In genomic region chr1:58884706-58885661, GRCh38 we compare ENCODE assay signal across 8 cellular contexts.
DNase-seq lines count a peak whose midpoint lies in the region; ATAC-seq and TF ChIP-seq lines count a peak whose summit lies in the region.
"Had no signal": no experiment of that assay in that cellular context is flagged by ENCODE, and none has a peak within 500 bp of the region (broad histone marks: within the 10 kb centered on the region; RNA-seq: fewer than 3 reads in every experiment).

No MANE protein-coding gene starts in this region.

- H4K20me1 ChIP-seq in KMS-11 (ENCODE audit: insufficient read depth) (no peaks in the 10 kb centered on the region), PC-9 (ENCODE audit: insufficient read depth) (no peaks in the 10 kb centered on the region)

- TF ChIP-seq POLR2A in stomach (IDR thresholded peaks at IDR 0.05), result no peak

- H3K4me1 ChIP-seq in KMS-11 (ENCODE audit: low read depth, poor library complexity, severe bottlenecking) (peaks cover 58% of the 10 kb centered on the region), PC-9 (replicated peaks; ENCODE audit: insufficient read depth) (peaks cover 68% of the 10 kb centered on the region), stomach (peaks cover 59 to 78% (median 64%) of the 10 kb centered on the region in 4 donors)

- intact Hi-C loops in PC-9 (cut with micrococcal nuclease; ENCODE audit: unreplicated experiment) (loop anchor here (5.0 kb wide), 2 partner anchors 143 to 547 kb away; no protein-coding TSS in a partner anchor), left cardiac atrium (cut with DNase I) (loop anchor here in 1 of 2 donors (5.0 kb wide), 1 partner anchor 98 kb away; no protein-coding TSS in a partner anchor), stomach (cut with DNase I; ENCODE audit: low total_unique reads) (no loop called here)

- H3K27me3 ChIP-seq in KMS-11 (ENCODE audit: insufficient read depth, low read depth), result no peaks in the 10 kb centered on the region
- H3K27me3 ChIP-seq in PC-9 (ENCODE audit: insufficient read depth, low read depth), result no peaks in the 10 kb centered on the region
- no peaks in the 10 kb centered on the region for H3K27me3 ChIP-seq in stomach

- peak; percentile 12 to 28 for ATAC-seq in left cardiac atrium
- ATAC-seq in HG03025 (IDR thresholded peaks at IDR 0.05; ENCODE audit: low FRiP score, unreplicated experiment), result no peak

- 20 to 40% (median 23%) methylated on average over 8 of the region's 8 CpGs for WGBS in stomach, 5 donors

- H3K4me2 ChIP-seq in KMS-11 (peak overlapping the region; percentile 51), PC-9 (peak overlapping the region; percentile 70)

- H3K36me3 ChIP-seq in KMS-11 (ENCODE audit: insufficient read depth), result no peaks in the 10 kb centered on the region
- H3K36me3 ChIP-seq in PC-9 (ENCODE audit: low read depth), result no peaks in the 10 kb centered on the region
- H3K36me3 ChIP-seq in stomach, result no peaks in the 10 kb centered on the region

- H3K9me2 ChIP-seq in PC-9 (ENCODE audit: insufficient read depth), result no peaks in the 10 kb centered on the region

- peak overlapping the region; percentile 68 for H3K27ac ChIP-seq in KMS-11
- peak overlapping the region; percentile 99 for H3K27ac ChIP-seq in PC-9
- peak overlapping the region; percentile 83 to 92 (median 85) for H3K27ac ChIP-seq in stomach

- CTCF ChIA-PET in PC-9 (lab: Charles Lee), result no interaction called here

- H2AFZ ChIP-seq in KMS-11 (ENCODE audit: low read depth) (peak overlapping the region; percentile 36; the same call in 1 of the 2 replicates), PC-9 (no peak overlapping the region)

- no TSS peak for BruUV-seq in PC-9 (replicated peaks; lab: Mats Ljungman, UMichigan)

- H3K9me3 ChIP-seq in PC-9 (ENCODE audit: insufficient read depth, low read depth) (no peaks in the 10 kb centered on the region), stomach (no peaks in the 10 kb centered on the region)

- TF ChIP-seq EP300 in stomach (IDR thresholded peaks at IDR 0.05), result no peak

- peak overlapping the region; percentile 5; the same call in 1 of the 2 replicates for H3K9ac ChIP-seq in KMS-11

- TF ChIP-seq CTCF in KMS-11 (conservative IDR thresholded peaks at IDR 0.05; ENCODE audit: low read depth, low read length) (no peak), PC-9 (conservative IDR thresholded peaks at IDR 0.05) (no peak), stomach (IDR thresholded peaks at IDR 0.05) (no peak)

- H3K79me2 ChIP-seq in KMS-11 (ENCODE audit: insufficient read depth, low read depth), result no peaks in the 10 kb centered on the region
- H3K79me2 ChIP-seq in PC-9 (ENCODE audit: low read depth), result peaks cover 6% of the 10 kb centered on the region

- DNase-seq in PC-9, result peak in 1 of 2 experiments; percentile 44
- DNase-seq in left cardiac atrium, result peak; percentile 48
- peak; percentile 87 for DNase-seq in stomach
- DNase-seq in hepatic stellate cell (ENCODE audit: low spot score), result no peak
- DNase-seq in cerebellar cortex (ENCODE audit: low spot score), result no peak
- DNase-seq: NCI-H1436 treated with DMSO at 0.1 percent for 48 hours had no signal

- H3K4me3 ChIP-seq in KMS-11 (IDR thresholded peaks at IDR 0.05; ENCODE audit: insufficient read depth, low read depth, low read length) (no peak overlapping the region), PC-9 (no peak overlapping the region), stomach (no peak overlapping the region)

- peaks cover 47% of the 10 kb centered on the region for H3F3A ChIP-seq in PC-9 (ENCODE audit: insufficient read depth, low read depth)

- POLR2A ChIA-PET in PC-9 (lab: Charles Lee; ENCODE audit: unreplicated experiment), result interaction anchor here (0.6 kb wide), 1 partner anchor 58 kb away, joined by 6 read pairs; no protein-coding TSS in a partner anchor

Comparison
In these comparisons a context has a peak if more than half of its experiments do, and no peak if none do; other contexts are left out.
1. DNase-seq: peak in left cardiac atrium (single experiment) and stomach (single experiment); none in hepatic stellate cell (single experiment) and cerebellar cortex (single experiment).
2. Peak in every context shown above with its lines, with median percentiles within 50 percentile points of each other: H3K27ac ChIP-seq.